ENCODE assay signal across 8 cellular contexts in genomic region chr16:3881499-3881995, GRCh38. TPM values are rescaled to one million over a fixed set of nuclear protein-coding genes. Genes with fewer than 3 reads are reported as not detected.
DNase-seq lines count a peak whose midpoint lies in the region; ATAC-seq lines count a peak whose summit lies in the region.

No MANE protein-coding gene starts in this region.

- CTCF ChIA-PET in activated CD4-positive, alpha-beta memory T cell treated with anti-CD3 and anti-CD28 coated beads, Interleukin-2, amount 10 ng/mL, durations not matched to agents 7 days and 5 days (lab: Charles Lee), result no interaction called here

- DNase-seq in DMS53 (lab: John Stamatoyannopoulos, UW) (peak; percentile 62), DMS53 treated with DMSO at 0.1 percent for 48 hours (lab: John Stamatoyannopoulos, UW; ENCODE audit: unreplicated experiment) (no peak), glomerular visceral epithelial cell (ENCODE audit: extremely low spot score) (no peak), COR-L47 (lab: John Stamatoyannopoulos, UW) (no peak)
- peak; percentile 18 for DNase-seq in activated CD4-positive, alpha-beta memory T cell treated with anti-CD3 and anti-CD28 coated beads, Interleukin-2, amount 10 ng/mL, durations not matched to agents 7 days and 5 days
- DNase-seq in stimulated activated CD8-positive, alpha-beta memory T cell treated with anti-CD3 and anti-CD28 coated beads, Interleukin-4, amount 100 ng/mL, for 48 hours, result peak; percentile 43

- peak overlapping the region; percentile 68 for H3K4me3 Mint-ChIP-seq in activated CD4-positive, alpha-beta memory T cell treated with anti-CD3 and anti-CD28 coated beads, Interleukin-2, amount 10 ng/mL, durations not matched to agents 7 days and 5 days

- POLR2A ChIA-PET in activated CD4-positive, alpha-beta memory T cell treated with anti-CD3 and anti-CD28 coated beads, Interleukin-2, amount 10 ng/mL, durations not matched to agents 7 days and 5 days (lab: Charles Lee), result interaction anchor here (0.7 to 2.1 kb wide), 6 partner anchors 10 to 373 kb away, joined by 3 to 11 read pairs (median 4); partner anchors contain the start of genes SLX4 and TRAP1

- H3K27me3 Mint-ChIP-seq in activated CD4-positive, alpha-beta memory T cell treated with anti-CD3 and anti-CD28 coated beads, Interleukin-2, amount 10 ng/mL, durations not matched to agents 7 days and 5 days, result peaks cover 13% of the 10 kb centered on the region

- H3K27ac Mint-ChIP-seq in activated CD4-positive, alpha-beta memory T cell treated with anti-CD3 and anti-CD28 coated beads, Interleukin-2, amount 10 ng/mL, durations not matched to agents 7 days and 5 days, result peak overlapping the region; percentile 57

- H3K9me3 Mint-ChIP-seq in activated CD4-positive, alpha-beta memory T cell treated with anti-CD3 and anti-CD28 coated beads, Interleukin-2, amount 10 ng/mL, durations not matched to agents 7 days and 5 days, result no peaks in the 10 kb centered on the region

- peak overlapping the region; percentile 59 for H3K4me3 ChIP-seq in iPS-18c (ENCODE audit: insufficient read depth, low read depth, low read length)

- peaks cover 32% of the 10 kb centered on the region for H3K4me1 Mint-ChIP-seq in activated CD4-positive, alpha-beta memory T cell treated with anti-CD3 and anti-CD28 coated beads, Interleukin-2, amount 10 ng/mL, durations not matched to agents 7 days and 5 days

- peaks cover 2% of the 10 kb centered on the region for H3K9me3 ChIP-seq in iPS-18c (ENCODE audit: control insufficient read depth, insufficient read depth, low read length)

- ATAC-seq in GM21619 (IDR thresholded peaks at IDR 0.05; ENCODE audit: unreplicated experiment), result no peak

- H3K36me3 Mint-ChIP-seq in activated CD4-positive, alpha-beta memory T cell treated with anti-CD3 and anti-CD28 coated beads, Interleukin-2, amount 10 ng/mL, durations not matched to agents 7 days and 5 days (ENCODE audit: low read depth), result peaks cover 25% of the 10 kb centered on the region

RNA-seq across cellular contexts. Expression of gene CREBBP, which starts 1.0 kb away (rescaled TPM):
- total RNA-seq in activated CD4-positive, alpha-beta memory T cell treated with anti-CD3 and anti-CD28 coated beads, Interleukin-2, amount 10 ng/mL, durations not matched to agents 7 days and 5 days, result 10 to 100 TPM; 53.0 to 56.6 TPM

Comparison
In these comparisons a context has a peak if more than half of its experiments do, and no peak if none do; other contexts are left out.
1. DNase-seq: peak in DMS53 (single experiment), activated CD4-positive, alpha-beta memory T cell treated with anti-CD3 and anti-CD28 coated beads, Interleukin-2, amount 10 ng/mL, durations not matched to agents 7 days and 5 days (single experiment) and stimulated activated CD8-positive, alpha-beta memory T cell treated with anti-CD3 and anti-CD28 coated beads, Interleukin-4, amount 100 ng/mL, for 48 hours (single experiment); none in DMS53 treated with DMSO at 0.1 percent for 48 hours (single experiment), glomerular visceral epithelial cell (single experiment) and COR-L47 (single experiment).